In genomic region chr22:20116951-20117645, GRCh38 we compare ENCODE assay signal across 8 cellular contexts. TPM values are rescaled to one million over a fixed set of nuclear protein-coding genes. Genes with fewer than 3 reads are reported as not detected.
DNase-seq lines count a peak whose midpoint lies in the region; ATAC-seq and TF ChIP-seq lines count a peak whose summit lies in the region.

TSS of gene TRMT2A (minus strand) at chr22:20117226. CDS start at chr22:20116906, 320 bp downstream.

- peak; percentile 40 for TF ChIP-seq CTCF in DOHH2 (IDR thresholded peaks at IDR 0.05; ENCODE audit: low read depth, low read length, poor library complexity, severe bottlenecking)
- TF ChIP-seq CTCF in fibroblast of mammary gland (conservative IDR thresholded peaks at IDR 0.05; ENCODE audit: control insufficient read depth, insufficient read depth, low read depth, low read length) = no peak
- no peak for TF ChIP-seq CTCF in natural killer cell (IDR thresholded peaks at IDR 0.05)

- H4K20me1 ChIP-seq in DOHH2 (ENCODE audit: control insufficient read depth, insufficient read depth, low read depth, low read length) (peaks cover 19% of the 10 kb centered on the region), GM23248 (ENCODE audit: insufficient read depth) (no peaks in the 10 kb centered on the region)

- peak within 1 kb of the TSS; percentile 95 for H3K9ac ChIP-seq in GM23248

- no peaks in the 10 kb centered on the region for H3K36me3 Mint-ChIP-seq in natural killer cell

- peak within 1 kb of the TSS; percentile 70 for H2AFZ ChIP-seq in GM23248

- 1% methylated on average over 62 to 68 of the region's 93 CpGs for whole genome bisulfite sequencing in GM23248 (ENCODE audit: low coverage in 1 of 2, low lambda C conversion rate in 2 of 2, missing lambda C conversion rate in 2 of 2), 2 experiments

- no peaks in the 10 kb centered on the region for H3K27me3 Mint-ChIP-seq in natural killer cell (ENCODE audit: low read depth in 2 of 2)

- H3K4me3 Mint-ChIP-seq in natural killer cell = peak within 1 kb of the TSS; percentile 92

- no peaks in the 10 kb centered on the region for H3K9me2 ChIP-seq in DOHH2 (replicated peaks; ENCODE audit: control insufficient read depth, low read length)
- no peaks in the 10 kb centered on the region for H3K9me2 ChIP-seq in GM23248 (ENCODE audit: insufficient read depth)

- H3K36me3 ChIP-seq in DOHH2 (ENCODE audit: control insufficient read depth, low read length) = peaks cover 93% of the 10 kb centered on the region
- peaks cover 8% of the 10 kb centered on the region; the same call in 1 of the 2 replicates for H3K36me3 ChIP-seq in GM23248 (ENCODE audit: low read depth)

- no peaks in the 10 kb centered on the region for H3K9me3 ChIP-seq in DOHH2 (ENCODE audit: control insufficient read depth, insufficient read depth, low read length)
- H3K9me3 ChIP-seq in GM23248 (ENCODE audit: low read depth) = no peaks in the 10 kb centered on the region

- ATAC-seq in natural killer cell = peak; percentile 82 to 92 (median 83)

- H3K4me1 ChIP-seq in DOHH2 (ENCODE audit: control insufficient read depth, low read length) (peaks cover 34% of the 10 kb centered on the region), GM23248 (ENCODE audit: insufficient read depth) (peaks cover 13% of the 10 kb centered on the region)

- intact Hi-C loops in natural killer cell (cut with micrococcal nuclease) = loop anchor here (2.0 kb wide), 1 partner anchor 14 kb away; the partner anchor contains the start of gene ZDHHC8

- H3K4me2 ChIP-seq in DOHH2 (ENCODE audit: low read length) (peak within 1 kb of the TSS; percentile 85), GM23248 (ENCODE audit: unreplicated experiment) (peak within 1 kb of the TSS; percentile 94)

- peak within 1 kb of the TSS; percentile 84 to 93 for H3K27ac Mint-ChIP-seq in natural killer cell

- H3K4me3 ChIP-seq in DOHH2 (ENCODE audit: low read length) = peak within 1 kb of the TSS; percentile 99
- H3K4me3 ChIP-seq in GM23248 = peak within 1 kb of the TSS; percentile 88
- peak within 1 kb of the TSS; percentile 88 for H3K4me3 ChIP-seq in fibroblast of mammary gland (ENCODE audit: control insufficient read depth, low read depth, low read length)

- DNase-seq in GM23248 (peak; percentile 99), LHCN-M2 (ENCODE audit: low read depth) (peak; percentile 98), RPMI7951 (ENCODE audit: low read depth) (peak; percentile 96), fibroblast of mammary gland (ENCODE audit: low read depth) (peak; percentile 97), natural killer cell (peak; percentile 97)
- DNase-seq in activated T-helper 1 cell treated with anti-CD3 and anti-CD28 coated beads, Interleukin-2, amount 50 U/mL, for 16 hours (ENCODE audit: low read depth in 1 of 2, low spot score in 1 of 2) = peak; percentile 92 to 95
- DNase-seq in stimulated activated naive CD4-positive, alpha-beta T cell treated with Interleukin-2 at 50 U/mL for 16 hours (lab: John Stamatoyannopoulos, UW) = peak; percentile 96

- no peaks in the 10 kb centered on the region for H3F3A ChIP-seq in DOHH2 (ENCODE audit: control insufficient read depth, insufficient read depth)
- peaks cover 13% of the 10 kb centered on the region for H3F3A ChIP-seq in GM23248 (ENCODE audit: insufficient read depth)

- H3K27ac ChIP-seq in DOHH2 (ENCODE audit: low read depth, low read length) = peak within 1 kb of the TSS; percentile 65
- H3K27ac ChIP-seq in GM23248 = peak within 1 kb of the TSS; percentile 66

- in situ Hi-C loops in GM23248 (cut with MboI) = no loop called here

- H3K27me3 ChIP-seq in DOHH2 (ENCODE audit: control insufficient read depth, low read length) = no peaks in the 10 kb centered on the region
- no peaks in the 10 kb centered on the region for H3K27me3 ChIP-seq in GM23248 (replicated peaks; ENCODE audit: insufficient read depth)

- no peaks in the 10 kb centered on the region for H3K9me3 Mint-ChIP-seq in natural killer cell

- H3K4me1 Mint-ChIP-seq in natural killer cell = peaks cover 23 to 45% of the 10 kb centered on the region in 2 donors

- H3K79me2 ChIP-seq in DOHH2 (ENCODE audit: control insufficient read depth, low read length) = peaks cover 79% of the 10 kb centered on the region
- peaks cover 84% of the 10 kb centered on the region for H3K79me2 ChIP-seq in GM23248 (ENCODE audit: insufficient read depth)

RNA-seq across cellular contexts. Expression of gene TRMT2A, which starts in this region (rescaled TPM):
- total RNA-seq in GM23248 (2014; rRNA removed; shearing (Covaris generic)) = 72.0 and 79.0 TPM in 2 replicates
- 38.1 and 42.2 TPM in 2 replicates for polyA plus RNA-seq in GM23248 (2016; fragmentation: Nextera tagmentation; extraction: Ambion mirVana)
- 35.8 and 50.4 TPM in 2 replicates for total RNA-seq in LHCN-M2 (2014; rRNA removed)
- 35.4 TPM for polyA plus RNA-seq in LHCN-M2 (2012)
- total RNA-seq in RPMI7951 (2014; rRNA removed; shearing (Covaris generic)) = 14.7 and 16.2 TPM in 2 replicates
- total RNA-seq in natural killer cell = 100 to 1,000 TPM in 1 of 3 donors, 10 to 100 TPM in 2; 86.4 to 104 (median 86.5) TPM

Comparison
In these comparisons a context has a peak if more than half of its experiments do, and no peak if none do; other contexts are left out.
1. Peak in every context shown above with its lines: DNase-seq, ATAC-seq, H3K4me3 ChIP-seq and H3K27ac ChIP-seq.